In genomic region chr5:4243865-4244264, GRCh38 we compare ENCODE assay signal across 16 cellular contexts.
A peak's percentile ranks its signal among the peaks of the same experiment; 100 is the strongest.
DNase-seq lines count a peak whose midpoint lies in the region; TF ChIP-seq lines count a peak whose summit lies in the region.
"Had no signal": no experiment of that assay in that cellular context is flagged by ENCODE, and none has a peak within 500 bp of the region (broad histone marks: within the 10 kb centered on the region; RNA-seq: fewer than 3 reads in every experiment).

No MANE protein-coding gene starts in this region.

- TF ChIP-seq EP300 in stomach (IDR thresholded peaks at IDR 0.05): no peak

- no peak for TF ChIP-seq POLR2A in stomach (IDR thresholded peaks at IDR 0.05)

- H3K23ac ChIP-seq in neuronal stem cell (ENCODE audit: low read depth, low read length, poor library complexity): no peak overlapping the region

- H3K9ac ChIP-seq in neuronal stem cell (ENCODE audit: low read depth, low read length, poor library complexity): no peak overlapping the region

- no peaks in the 10 kb centered on the region for H3K79me1 ChIP-seq in neuronal stem cell (ENCODE audit: low read depth, low read length)

- no peak for TF ChIP-seq CTCF in stomach (IDR thresholded peaks at IDR 0.05)

- no peaks in the 10 kb centered on the region for H3K9me3 ChIP-seq in neuronal stem cell (replicated peaks in 1 of 2; ENCODE audit: control insufficient read depth in 2 of 2, insufficient read depth in 1 of 2, low read depth in 1 of 2, low read length in 2 of 2)
- peaks cover 0 to 14% (median 0%) of the 10 kb centered on the region in 4 donors for H3K9me3 ChIP-seq in stomach
- H3K9me3 ChIP-seq: BE2C, Caco-2 had no signal

- no peak overlapping the region for H3K14ac ChIP-seq in neuronal stem cell (ENCODE audit: low read length)

- no peak overlapping the region for H3K4ac ChIP-seq in neuronal stem cell (ENCODE audit: low read length)

- H4K8ac ChIP-seq in neuronal stem cell (ENCODE audit: low read depth, low read length): no peak overlapping the region

- no peak overlapping the region for H2BK5ac ChIP-seq in neuronal stem cell (ENCODE audit: low read length)

- H3K18ac ChIP-seq in neuronal stem cell (ENCODE audit: low read length): no peak overlapping the region

- peak overlapping the region; percentile 17 for H2AFZ ChIP-seq in neuronal stem cell (ENCODE audit: low read length)

- intact Hi-C loops in stomach (cut with DNase I; ENCODE audit: low total_unique reads): no loop called here

- H3K27ac ChIP-seq in neuronal stem cell (replicated peaks; ENCODE audit: low read length) (no peak overlapping the region), stomach (no peak overlapping the region)

- H3K4me3 ChIP-seq in neuronal stem cell (ENCODE audit: low read length in 2 of 2): no peak overlapping the region
- no peak overlapping the region for H3K4me3 ChIP-seq in stomach

- H3K36me3 ChIP-seq in neuronal stem cell (replicated peaks in 1 of 2; ENCODE audit: control insufficient read depth in 2 of 2, insufficient read depth in 2 of 2, low read length in 2 of 2): no peaks in the 10 kb centered on the region
- no peaks in the 10 kb centered on the region for H3K36me3 ChIP-seq in stomach
- H3K36me3 ChIP-seq: BE2C had no signal

- no peak overlapping the region for H2BK15ac ChIP-seq in neuronal stem cell (ENCODE audit: low read length)

- DNase-seq in NCI-H526 (lab: John Stamatoyannopoulos, UW): peak; percentile 95 to 98
- peak; percentile 67 for DNase-seq in foreskin melanocyte
- no peak for DNase-seq in neuronal stem cell (ENCODE audit: low spot score)
- no peak for DNase-seq in GF-D8 (lab: John Stamatoyannopoulos, UW)
- no peak for DNase-seq in stomach
- DNase-seq in stimulated activated naive CD4-positive, alpha-beta T cell (lab: John Stamatoyannopoulos, UW): no peak
- DNase-seq: ACHN; BE2C; C1 segment of cervical spinal cord; Caco-2; CD4-positive, CD25-positive, alpha-beta regulatory T cell; CD8-positive, alpha-beta memory T cell; GOT3; H7; HFFc6; IMR-90 had no signal

- no peak overlapping the region for H3K4me2 ChIP-seq in neuronal stem cell (ENCODE audit: insufficient read depth, low read length, poor library complexity, severe bottlenecking)

- H2BK120ac ChIP-seq in neuronal stem cell (ENCODE audit: low read depth, low read length): no peak overlapping the region

- no peak overlapping the region for H2AK5ac ChIP-seq in neuronal stem cell (ENCODE audit: low read depth, low read length)

- H3K27me3 ChIP-seq in neuronal stem cell (ENCODE audit: control insufficient read depth in 3 of 3, insufficient read depth in 3 of 3, low read depth in 1 of 3, low read length in 3 of 3) (no peaks in the 10 kb centered on the region), stomach (no peaks in the 10 kb centered on the region)
- H3K27me3 ChIP-seq: BE2C had no signal

- no peak overlapping the region for H2BK12ac ChIP-seq in neuronal stem cell (ENCODE audit: low read length)

- WGBS in neuronal stem cell (ENCODE audit: extremely low coverage in 2 of 2, insufficient read length in 2 of 2, insufficient replicate concordance in 1 of 2), 2 donors: no CpG with 5 or more reads among the region's 4 CpGs
- 67 to 79% (median 73%) methylated on average over 4 of the region's 4 CpGs for WGBS in stomach, 5 donors

- H3K4me1 ChIP-seq in neuronal stem cell (ENCODE audit: control insufficient read depth in 2 of 2, insufficient read depth in 1 of 2, low read depth in 1 of 2, low read length in 2 of 2): no peaks in the 10 kb centered on the region
- no peaks in the 10 kb centered on the region for H3K4me1 ChIP-seq in stomach
- H3K4me1 ChIP-seq: BE2C, Caco-2 had no signal

- H4K91ac ChIP-seq in neuronal stem cell (ENCODE audit: low read depth, low read length, poor library complexity): no peak overlapping the region

Comparison
In these comparisons a context has a peak if more than half of its experiments do, and no peak if none do; other contexts are left out.
1. DNase-seq: peak in NCI-H526 (2 of 2) and foreskin melanocyte (single experiment); none in neuronal stem cell (single experiment), GF-D8 (single experiment), stomach (single experiment) and stimulated activated naive CD4-positive, alpha-beta T cell (0 of 6).